Comparison of ENCODE assay signal across 38 cellular contexts in genomic region chr19:14997981-14998380, GRCh38. TPM values are rescaled to one million over a fixed set of nuclear protein-coding genes. Genes with fewer than 3 reads are reported as not detected.
"Had no signal": no experiment of that assay in that cellular context is flagged by ENCODE, and none has a peak within 500 bp of the region (broad histone marks: within the 10 kb centered on the region; RNA-seq: fewer than 3 reads in every experiment).

No MANE protein-coding gene starts in this region.

- H3K27me3 Mint-ChIP-seq: activated naive CD4-positive, alpha-beta T cell treated with anti-CD3 and anti-CD28 coated beads, Interleukin-2, amount 10 ng/mL, durations not matched to agents 7 days and 5 days had no signal

- H3K36me3 ChIP-seq: adrenal gland, ascending aorta, brain microvascular endothelial cell, breast epithelium, cardiac muscle cell had no signal

- H3K4me3 Mint-ChIP-seq: activated naive CD4-positive, alpha-beta T cell treated with anti-CD3 and anti-CD28 coated beads for 36 hours; activated naive CD4-positive, alpha-beta T cell treated with anti-CD3 and anti-CD28 coated beads, Interleukin-2, amount 10 ng/mL, durations not matched to agents 7 days and 5 days; activated naive CD4-positive, alpha-beta T cell treated with anti-CD3 and anti-CD28 coated beads, Interleukin-2, amount 50 U/mL, for 24 hours; activated naive CD8-positive, alpha-beta T cell; activated naive CD8-positive, alpha-beta T cell treated with anti-CD3 and anti-CD28 coated beads for 36 hours; activated naive CD8-positive, alpha-beta T cell treated with anti-CD3 and anti-CD28 coated beads, Interleukin-2, amount 10 ng/mL, durations not matched to agents 7 days and 5 days; activated T-cell treated with anti-CD3 and anti-CD28 coated beads, Interleukin-2, amount 50 U/mL, for 24 hours; activated T-cell treated with anti-CD3 and anti-CD28 coated beads, Interleukin-2, amount 50 U/mL, for 4 hours; activated T-cell treated with anti-CD3 and anti-CD28 coated beads, Interleukin-2, amount 50 U/mL, for 72 hours; activated T-helper 1 cell treated with anti-CD3 and anti-CD28 coated beads, Interleukin-12 subunit alpha, Interleukin-12 subunit beta, Interleukin-2, Interleukin-4 antibody, amounts not matched to agents 30 ng/mL and 10 ng/mL and 1 ng/mL, durations not matched to agents 14 hours and 24 hours and 36 hours; activated T-helper 17 cell treated with anti-CD3 and anti-CD28 coated beads, Interleukin-2, amount 50 U/mL, for 72 hours; brain; central memory CD8-positive, alpha-beta T cell had no signal

- H3K36me3 Mint-ChIP-seq: activated naive CD4-positive, alpha-beta T cell treated with anti-CD3 and anti-CD28 coated beads, Interleukin-2, amount 10 ng/mL, durations not matched to agents 7 days and 5 days; activated naive CD4-positive, alpha-beta T cell treated with anti-CD3 and anti-CD28 coated beads, Interleukin-2, amount 50 U/mL, for 24 hours; activated naive CD4-positive, alpha-beta T cell treated with anti-CD3 and anti-CD28 coated beads, Interleukin-2, amount 50 U/mL, for 72 hours; activated naive CD8-positive, alpha-beta T cell; activated naive CD8-positive, alpha-beta T cell treated with anti-CD3 and anti-CD28 coated beads for 36 hours; activated naive CD8-positive, alpha-beta T cell treated with anti-CD3 and anti-CD28 coated beads, Interleukin-2, amount 10 ng/mL, durations not matched to agents 7 days and 5 days; brain had no signal

- H3K4me1 ChIP-seq: adrenal gland, ascending aorta, body of pancreas, breast epithelium had no signal

- ATAC-seq: activated naive CD4-positive, alpha-beta T cell treated with anti-CD3 and anti-CD28 coated beads, Interleukin-2, amount 50 U/mL, for 72 hours; activated T-cell treated with anti-CD3 and anti-CD28 coated beads, Interleukin-2, amount 50 U/mL, for 4 hours; activated T-cell treated with anti-CD3 and anti-CD28 coated beads, Interleukin-2, amount 50 U/mL, for 72 hours; activated T-helper 17 cell treated with anti-CD3 and anti-CD28 coated beads, Interleukin-2, amount 50 U/mL, for 72 hours; body of pancreas had no signal

- H3K27ac Mint-ChIP-seq: activated naive CD4-positive, alpha-beta T cell treated with anti-CD3 and anti-CD28 coated beads for 36 hours; activated naive CD4-positive, alpha-beta T cell treated with anti-CD3 and anti-CD28 coated beads, Interleukin-2, amount 10 ng/mL, durations not matched to agents 7 days and 5 days; activated naive CD4-positive, alpha-beta T cell treated with anti-CD3 and anti-CD28 coated beads, Interleukin-2, amount 50 U/mL, for 24 hours; activated naive CD4-positive, alpha-beta T cell treated with anti-CD3 and anti-CD28 coated beads, Interleukin-2, amount 50 U/mL, for 72 hours; activated naive CD8-positive, alpha-beta T cell; activated naive CD8-positive, alpha-beta T cell treated with anti-CD3 and anti-CD28 coated beads for 36 hours; activated naive CD8-positive, alpha-beta T cell treated with anti-CD3 and anti-CD28 coated beads, Interleukin-2, amount 10 ng/mL, durations not matched to agents 7 days and 5 days; activated T-cell treated with anti-CD3 and anti-CD28 coated beads, Interleukin-2, amount 50 U/mL, for 24 hours; activated T-cell treated with anti-CD3 and anti-CD28 coated beads, Interleukin-2, amount 50 U/mL, for 72 hours; activated T-helper 1 cell treated with anti-CD3 and anti-CD28 coated beads, Interleukin-12 subunit alpha, Interleukin-12 subunit beta, Interleukin-2, Interleukin-4 antibody, amounts not matched to agents 30 ng/mL and 10 ng/mL and 1 ng/mL, durations not matched to agents 14 hours and 24 hours and 36 hours; activated T-helper 17 cell treated with anti-CD3 and anti-CD28 coated beads, Interleukin-2, amount 50 U/mL, for 72 hours; activated T-helper 2 cell treated with anti-CD3 and anti-CD28 coated beads, Interferon-gamma antibody, Interleukin-2, Interleukin-4, amounts not matched to agents 10 μg/mL and 5 μg/mL and 100 μg/mL, durations not matched to agents 14 hours and 24 hours and 36 hours; brain had no signal

- H3K4me1 Mint-ChIP-seq: activated naive CD4-positive, alpha-beta T cell treated with anti-CD3 and anti-CD28 coated beads, Interleukin-2, amount 10 ng/mL, durations not matched to agents 7 days and 5 days; activated naive CD4-positive, alpha-beta T cell treated with anti-CD3 and anti-CD28 coated beads, Interleukin-2, amount 50 U/mL, for 24 hours; activated naive CD8-positive, alpha-beta T cell treated with anti-CD3 and anti-CD28 coated beads for 36 hours; activated naive CD8-positive, alpha-beta T cell treated with anti-CD3 and anti-CD28 coated beads, Interleukin-2, amount 10 ng/mL, durations not matched to agents 7 days and 5 days; activated T-helper 17 cell treated with anti-CD3 and anti-CD28 coated beads, Interleukin-2, amount 50 U/mL, for 72 hours; central memory CD8-positive, alpha-beta T cell had no signal

- H3K27me3 ChIP-seq: ascending aorta, body of pancreas, brain microvascular endothelial cell, cardiac muscle cell had no signal

- H3K9me3 Mint-ChIP-seq: activated naive CD4-positive, alpha-beta T cell treated with anti-CD3 and anti-CD28 coated beads for 36 hours; activated naive CD4-positive, alpha-beta T cell treated with anti-CD3 and anti-CD28 coated beads, Interleukin-2, amount 10 ng/mL, durations not matched to agents 7 days and 5 days; activated naive CD4-positive, alpha-beta T cell treated with anti-CD3 and anti-CD28 coated beads, Interleukin-2, amount 50 U/mL, for 24 hours; activated naive CD4-positive, alpha-beta T cell treated with anti-CD3 and anti-CD28 coated beads, Interleukin-2, amount 50 U/mL, for 72 hours; activated naive CD8-positive, alpha-beta T cell treated with anti-CD3 and anti-CD28 coated beads for 36 hours; activated T-cell treated with anti-CD3 and anti-CD28 coated beads, Interleukin-2, amount 50 U/mL, for 24 hours; activated T-cell treated with anti-CD3 and anti-CD28 coated beads, Interleukin-2, amount 50 U/mL, for 4 hours; activated T-cell treated with anti-CD3 and anti-CD28 coated beads, Interleukin-2, amount 50 U/mL, for 72 hours; activated T-helper 1 cell treated with anti-CD3 and anti-CD28 coated beads, Interleukin-12 subunit alpha, Interleukin-12 subunit beta, Interleukin-2, Interleukin-4 antibody, amounts not matched to agents 30 ng/mL and 10 ng/mL and 1 ng/mL, durations not matched to agents 14 hours and 24 hours and 36 hours; activated T-helper 17 cell treated with anti-CD3 and anti-CD28 coated beads, Interleukin-2, amount 50 U/mL, for 72 hours; activated T-helper 2 cell treated with anti-CD3 and anti-CD28 coated beads, Interferon-gamma antibody, Interleukin-2, Interleukin-4, amounts not matched to agents 10 μg/mL and 5 μg/mL and 100 μg/mL, durations not matched to agents 14 hours and 24 hours and 36 hours; central memory CD8-positive, alpha-beta T cell had no signal

- H3K4me3 ChIP-seq: adrenal gland, ascending aorta, body of pancreas, breast epithelium, cardiac muscle cell had no signal

- H3K9me3 ChIP-seq: adrenal gland, ascending aorta, body of pancreas, breast epithelium had no signal

- H3K27ac ChIP-seq: adrenal gland, ascending aorta, body of pancreas, brain microvascular endothelial cell, breast epithelium, cardiac muscle cell had no signal

- DNase-seq: activated effector memory CD4-positive, alpha-beta T cell treated with anti-CD3 and anti-CD28 coated beads, Interleukin-2, amount 50 U/mL, for 16 hours; activated effector memory CD4-positive, alpha-beta T cell treated with Interleukin-2 at 50 U/mL for 16 hours; activated gamma-delta T cell; activated gamma-delta T cell treated with Interleukin-2 at 50 U/mL for 16 hours; activated naive CD4-positive, alpha-beta T cell; activated naive CD4-positive, alpha-beta T cell treated with anti-CD3 and anti-CD28 coated beads for 36 hours; activated naive CD4-positive, alpha-beta T cell treated with anti-CD3 and anti-CD28 coated beads, Interleukin-2, amount 10 ng/mL, durations not matched to agents 7 days and 5 days; activated naive CD4-positive, alpha-beta T cell treated with anti-CD3 and anti-CD28 coated beads, Interleukin-2, amount 50 U/mL, for 16 hours; activated naive CD4-positive, alpha-beta T cell treated with Interleukin-2 at 50 U/mL for 16 hours; activated naive CD8-positive, alpha-beta T cell treated with anti-CD3 and anti-CD28 coated beads for 36 hours; activated naive CD8-positive, alpha-beta T cell treated with anti-CD3 and anti-CD28 coated beads, Interleukin-2, amount 10 ng/mL, durations not matched to agents 7 days and 5 days; activated T-cell treated with anti-CD3 and anti-CD28 coated beads, Interleukin-2, amount 50 U/mL, for 1 hour; activated T-cell treated with anti-CD3 and anti-CD28 coated beads, Interleukin-2, amount 50 U/mL, for 24 hours; activated T-cell treated with anti-CD3 and anti-CD28 coated beads, Interleukin-2, amount 50 U/mL, for 4 hours; activated T-cell treated with anti-CD3 and anti-CD28 coated beads, Interleukin-2, amount 50 U/mL, for 48 hours; activated T-cell treated with anti-CD3 and anti-CD28 coated beads, Interleukin-2, amount 50 U/mL, for 72 hours; adrenal gland; amniotic stem cell; amygdala; anterior cingulate cortex; aorta; body of pancreas; brain microvascular endothelial cell; caudate nucleus; central memory CD4-positive, alpha-beta T cell; cerebellar nuclear complex had no signal

RNA-seq across cellular contexts. Expression of gene SLC1A6, which starts 18.3 kb away (rescaled TPM):
- polyA plus RNA-seq: adipose tissue, adrenal gland had no signal

RNA-seq across cellular contexts. Expression of gene CASP14, which starts 51.3 kb away (rescaled TPM):
- polyA plus RNA-seq: adipose tissue, adrenal gland, aorta, cardiac muscle cell had no signal

RNA-seq across cellular contexts. Expression of gene OR7C2, which starts 56.7 kb away (rescaled TPM):
- polyA plus RNA-seq: adipose tissue, adrenal gland, aorta, cardiac muscle cell had no signal
